ENCODE assay signal across 13 cellular contexts in the genomic region with DNA sequence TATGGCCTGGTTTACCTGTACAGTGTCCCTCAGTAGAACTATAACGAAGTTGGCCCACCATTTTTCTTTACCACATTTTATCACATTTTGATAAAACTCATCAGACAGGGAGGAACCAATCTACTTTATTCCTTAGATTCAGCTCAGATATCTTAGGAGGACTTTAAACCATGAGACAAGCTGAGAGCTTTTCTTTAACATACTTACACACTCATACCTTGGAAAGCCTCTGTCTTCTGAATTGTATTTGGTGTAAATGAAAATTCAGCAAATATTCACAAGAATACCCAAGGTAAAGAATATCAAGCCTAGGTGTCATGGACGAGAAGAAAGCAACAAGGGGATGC.
DNase-seq lines count a peak whose midpoint lies in the region; ATAC-seq and TF ChIP-seq lines count a peak whose summit lies in the region.
"Had no signal": no experiment of that assay in that cellular context is flagged by ENCODE, and none has a peak within 500 bp of the region (broad histone marks: within the 10 kb centered on the region; RNA-seq: fewer than 3 reads in every experiment).

No MANE protein-coding gene starts in this region.

- H3F3A ChIP-seq in SK-N-SH (replicated peaks; ENCODE audit: insufficient read depth), result peaks cover 16% of the 10 kb centered on the region

- H3K4me1 ChIP-seq in HEK293 (ENCODE audit: control insufficient read depth, insufficient read depth, low read length) (peaks cover 19% of the 10 kb centered on the region), SK-N-SH (ENCODE audit: control insufficient read depth in 1 of 2, insufficient read depth in 2 of 2, low read depth in 1 of 2, low read length in 1 of 2) (peaks cover 0 to 18% of the 10 kb centered on the region in 2 experiments; a peak in 3 of 4 replicates), hepatocyte (ENCODE audit: insufficient read depth) (peaks cover 23% of the 10 kb centered on the region), gastrocnemius medialis (peaks cover 27 to 30% of the 10 kb centered on the region in 2 donors)

- no peak for TF ChIP-seq POLR2A in gastrocnemius medialis (IDR thresholded peaks at IDR 0.05)

- 0 out of 2 replicates have a peak, but pooled peaks cover 3% of the 10 kb centered on the region for H3K9me3 Mint-ChIP-seq in WTC11
- H3K9me3 Mint-ChIP-seq: activated CD4-positive, alpha-beta memory T cell treated with anti-CD3 and anti-CD28 coated beads, Interleukin-2, amount 10 ng/mL, durations not matched to agents 7 days and 5 days had no signal

- H3K9me2 ChIP-seq in SK-N-SH, result no peaks in the 10 kb centered on the region
- no peaks in the 10 kb centered on the region for H3K9me2 ChIP-seq in hepatocyte (replicated peaks; ENCODE audit: insufficient read depth)

- H2AFZ ChIP-seq in SK-N-SH (ENCODE audit: low read depth) (no peak overlapping the region), hepatocyte (no peak overlapping the region)

- no peaks in the 10 kb centered on the region for H3K27me3 ChIP-seq in SK-N-SH (ENCODE audit: insufficient read depth)
- H3K27me3 ChIP-seq in hepatocyte, result no peaks in the 10 kb centered on the region
- H3K27me3 ChIP-seq in gastrocnemius medialis, result no peaks in the 10 kb centered on the region
- H3K27me3 ChIP-seq: dorsolateral prefrontal cortex, heart right ventricle, pancreas had no signal

- in situ Hi-C loops in gastrocnemius medialis (cut with MboI; ENCODE audit: low sequenced_read_pairs in 4 of 4), result no loop called here

- DNase-seq in SK-N-SH (no peak), hepatocyte (ENCODE audit: low spot score) (no peak), gastrocnemius medialis (no peak), WTC11 (ENCODE audit: low spot score) (no peak), COLO829 (ENCODE audit: low spot score) (no peak)
- DNase-seq: heart right ventricle, Karpas-422, NCI-H1417 treated with DMSO at 0.1 percent for 48 hours had no signal

- H3K4me2 ChIP-seq in SK-N-SH, result peak overlapping the region; percentile 32; the same call in 1 of the 2 replicates
- peak overlapping the region; percentile 11 for H3K4me2 ChIP-seq in hepatocyte

- H3K27me3 Mint-ChIP-seq in WTC11 (ENCODE audit: low read depth), result no peaks in the 10 kb centered on the region

- intact Hi-C loops in gastrocnemius medialis (cut with DNase I; ENCODE audit: low total_unique reads), result loop anchor here (5.0 kb wide), 1 partner anchor 40 kb away; no protein-coding TSS in a partner anchor

- ATAC-seq in gastrocnemius medialis (no peak), HG02571 (IDR thresholded peaks at IDR 0.05; ENCODE audit: unreplicated experiment) (no peak), WTC11 (no peak)
- ATAC-seq: heart right ventricle had no signal

- POLR2A ChIA-PET in HEK293 (lab: Yijun Ruan, JAX), result interaction anchor here (1.3 to 1.5 kb wide), 2 partner anchors 313 to 314 kb away, joined by 3 to 9 read pairs; partner anchors contain the start of gene ENC1
- POLR2A ChIA-PET in SK-N-SH (lab: Yijun Ruan, JAX), result no interaction called here
- POLR2A ChIA-PET in WTC11 (lab: Charles Lee), result no interaction called here

- H4K20me1 ChIP-seq in SK-N-SH (ENCODE audit: insufficient read depth) (no peaks in the 10 kb centered on the region), hepatocyte (ENCODE audit: insufficient read depth, poor library complexity, severe bottlenecking) (no peaks in the 10 kb centered on the region)

- H3K27ac ChIP-seq in HEK293 (ENCODE audit: extremely low read depth, low read depth, low read length) (peak overlapping the region; percentile 51), SK-N-SH (ENCODE audit: low read depth in 2 of 2, low read length in 1 of 2) (peak overlapping the region; percentile 60 to 76; a peak in 3 of 4 replicates), hepatocyte (peak overlapping the region; percentile 89), gastrocnemius medialis (peak overlapping the region in 3 of 4 donors; percentile 44 to 52 (median 47))
- H3K27ac ChIP-seq: heart right ventricle had no signal

- H3K27ac Mint-ChIP-seq in WTC11, result no peak overlapping the region
- H3K27ac Mint-ChIP-seq: activated CD4-positive, alpha-beta memory T cell treated with anti-CD3 and anti-CD28 coated beads, Interleukin-2, amount 10 ng/mL, durations not matched to agents 7 days and 5 days had no signal

- H3K4me3 ChIP-seq in HEK293 (ENCODE audit: low read depth, low read length) (no peak overlapping the region), SK-N-SH (ENCODE audit: low read depth in 2 of 2, low read length in 1 of 2) (no peak overlapping the region), hepatocyte (no peak overlapping the region), gastrocnemius medialis (no peak overlapping the region)
- H3K4me3 ChIP-seq: dorsolateral prefrontal cortex, heart right ventricle, pancreas had no signal

- TF ChIP-seq CTCF in HEK293 (tag by site-specific recombination; IDR thresholded peaks at IDR 0.05), result no peak
- no peak for TF ChIP-seq CTCF in SK-N-SH (IDR thresholded peaks at IDR 0.05)
- no peak for TF ChIP-seq CTCF in hepatocyte (IDR thresholded peaks at IDR 0.05; ENCODE audit: poor library complexity)
- no peak for TF ChIP-seq CTCF in gastrocnemius medialis (IDR thresholded peaks at IDR 0.05 in 4 of 5, conservative IDR thresholded peaks at IDR 0.05 in 1 of 5)
- no peak for TF ChIP-seq CTCF in WTC11 (IDR thresholded peaks at IDR 0.05)

- whole genome bisulfite sequencing in SK-N-SH (ENCODE audit: low lambda C conversion rate), result 60% methylated on average over 2 of the region's 2 CpGs
- WGBS in hepatocyte (ENCODE audit: low lambda C conversion rate, missing lambda C conversion rate), result 42% methylated on average over 2 of the region's 2 CpGs

- TF ChIP-seq RAD21 in SK-N-SH (IDR thresholded peaks at IDR 0.05; ENCODE audit: low read length), result no peak

- no peak overlapping the region; the same call in 1 of the 2 replicates for H3K9ac ChIP-seq in SK-N-SH

- no peaks in the 10 kb centered on the region for H3K36me3 ChIP-seq in HEK293 (ENCODE audit: control insufficient read depth in 2 of 2, insufficient read depth in 1 of 2, low read length in 2 of 2)
- no peaks in the 10 kb centered on the region for H3K36me3 ChIP-seq in SK-N-SH (replicated peaks in 1 of 2; ENCODE audit: control insufficient read depth in 1 of 2, insufficient read depth in 2 of 2, low read length in 1 of 2)
- no peaks in the 10 kb centered on the region for H3K36me3 ChIP-seq in hepatocyte (replicated peaks; ENCODE audit: insufficient read depth, low read depth)
- H3K36me3 ChIP-seq in gastrocnemius medialis, result no peaks in the 10 kb centered on the region
- H3K36me3 ChIP-seq: heart right ventricle, pancreas had no signal

- H3K79me2 ChIP-seq in SK-N-SH (ENCODE audit: insufficient read depth), result no peaks in the 10 kb centered on the region
- no peaks in the 10 kb centered on the region for H3K79me2 ChIP-seq in hepatocyte

- H3K4me3 Mint-ChIP-seq in WTC11, result no peak overlapping the region
- H3K4me3 Mint-ChIP-seq: activated CD4-positive, alpha-beta memory T cell treated with anti-CD3 and anti-CD28 coated beads, Interleukin-2, amount 10 ng/mL, durations not matched to agents 7 days and 5 days had no signal

- H3K9me3 ChIP-seq in HEK293 (ENCODE audit: control insufficient read depth, insufficient read depth, low read depth, low read length) (no peaks in the 10 kb centered on the region), SK-N-SH (no peaks in the 10 kb centered on the region), hepatocyte (ENCODE audit: low read depth) (no peaks in the 10 kb centered on the region), gastrocnemius medialis (no peaks in the 10 kb centered on the region)
- H3K9me3 ChIP-seq: heart right ventricle, pancreas had no signal

- no peaks in the 10 kb centered on the region for H3K36me3 Mint-ChIP-seq in WTC11

- CTCF ChIA-PET in HEK293 (lab: Yijun Ruan, JAX) (no interaction called here), SK-N-SH (lab: Yijun Ruan, JAX) (no interaction called here), WTC11 (lab: Charles Lee) (interaction anchor here (1.3 kb wide), 1 partner anchor 9 kb away, joined by 3 read pairs; no protein-coding TSS in a partner anchor)

- peaks cover 11% of the 10 kb centered on the region for H3K4me1 Mint-ChIP-seq in WTC11

- no peak for TF ChIP-seq EP300 in SK-N-SH (IDR thresholded peaks at IDR 0.05; ENCODE audit: borderline replicate concordance in 1 of 2, low read depth in 1 of 2, low read length in 1 of 2)

TF ChIP-seq in HEK293, 187 proteins besides CTCF, POLR2A, EP300 and RAD21 (continues in another document):
- TF ChIP-seq ZNF341 (tag by site-specific recombination; IDR thresholded peaks at IDR 0.05; ENCODE audit: low read depth), result no peak
- no peak for TF ChIP-seq ZNF777 (tag by site-specific recombination; IDR thresholded peaks at IDR 0.05; ENCODE audit: borderline replicate concordance)
- TF ChIP-seq ZNF239 (tag by site-specific recombination; IDR thresholded peaks at IDR 0.05), result no peak
- peak; percentile 19; the same call in 1 of the 2 replicates for TF ChIP-seq MEIS1 (CRISPR knock-in tag; IDR thresholded peaks at IDR 0.05; ENCODE audit: borderline replicate concordance)

TF ChIP-seq in SK-N-SH, 30 proteins besides CTCF, POLR2A, EP300 and RAD21 (continues in another document):
- no peak for TF ChIP-seq IRF3 (IDR thresholded peaks at IDR 0.05; ENCODE audit: low read depth, low read length)

TF ChIP-seq in WTC11, 78 proteins besides CTCF, POLR2A, EP300 and RAD21 (continues in another document):
- no peak for TF ChIP-seq CDX4 (CRISPR knock-in tag; IDR thresholded peaks at IDR 0.05; ENCODE audit: borderline replicate concordance)
- TF ChIP-seq IRF2 (CRISPR knock-in tag; IDR thresholded peaks at IDR 0.05; ENCODE audit: borderline replicate concordance, low read depth), result no peak
- TF ChIP-seq, protein P1, sequence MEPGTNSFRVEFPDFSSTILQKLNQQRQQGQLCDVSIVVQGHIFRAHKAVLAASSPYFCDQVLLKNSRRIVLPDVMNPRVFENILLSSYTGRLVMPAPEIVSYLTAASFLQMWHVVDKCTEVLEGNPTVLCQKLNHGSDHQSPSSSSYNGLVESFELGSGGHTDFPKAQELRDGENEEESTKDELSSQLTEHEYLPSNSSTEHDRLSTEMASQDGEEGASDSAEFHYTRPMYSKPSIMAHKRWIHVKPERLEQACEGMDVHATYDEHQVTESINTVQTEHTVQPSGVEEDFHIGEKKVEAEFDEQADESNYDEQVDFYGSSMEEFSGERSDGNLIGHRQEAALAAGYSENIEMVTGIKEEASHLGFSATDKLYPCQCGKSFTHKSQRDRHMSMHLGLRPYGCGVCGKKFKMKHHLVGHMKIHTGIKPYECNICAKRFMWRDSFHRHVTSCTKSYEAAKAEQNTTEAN (CRISPR knock-in tag; IDR thresholded peaks at IDR 0.05), result no peak
